Comparison of ENCODE assay signal across 18 cellular contexts in genomic region chr22:21725956-21726649, GRCh38.
"Had no signal": no experiment of that assay in that cellular context is flagged by ENCODE, and none has a peak within 500 bp of the region (broad histone marks: within the 10 kb centered on the region; RNA-seq: fewer than 3 reads in every experiment).

No MANE protein-coding gene starts in this region.

- H3K27me3 Mint-ChIP-seq: activated B cell treated with CpG ODN at 0.5 μM for 24 hours; activated CD4-positive, alpha-beta memory T cell treated with anti-CD3 and anti-CD28 coated beads for 36 hours; activated naive CD8-positive, alpha-beta T cell treated with anti-CD3 and anti-CD28 coated beads for 36 hours; dendritic cell treated with granulocyte-macrophage colony-stimulating factor and Interleukin-4, amounts not matched to agents 40 ng/mL and 50 ng/mL, for 4 days; type B pancreatic cell had no signal

- H3K36me3 ChIP-seq: prostate gland, right atrium auricular region had no signal

- H3K27ac Mint-ChIP-seq: activated B cell treated with CpG ODN at 0.5 μM for 24 hours; activated CD4-positive, alpha-beta memory T cell treated with anti-CD3 and anti-CD28 coated beads for 36 hours; activated naive CD8-positive, alpha-beta T cell treated with anti-CD3 and anti-CD28 coated beads for 36 hours; activated T-helper 1 cell treated with anti-CD3 and anti-CD28 coated beads, Interleukin-12 subunit alpha, Interleukin-12 subunit beta, Interleukin-2, Interleukin-4 antibody, amounts not matched to agents 30 ng/mL and 10 ng/mL and 1 ng/mL, durations not matched to agents 14 hours and 24 hours and 36 hours; dendritic cell treated with granulocyte-macrophage colony-stimulating factor and Interleukin-4, amounts not matched to agents 40 ng/mL and 50 ng/mL, for 4 days; mesothelial cell of epicardium; T-helper 2 cell treated with Interferon-gamma antibody and Interleukin-4, amounts not matched to agents 5 μg/mL and 100 μg/mL, for 36 hours had no signal

- H3K9me3 ChIP-seq: prostate gland, right atrium auricular region, stomach, testis had no signal

- H3K27me3 ChIP-seq: right atrium auricular region, stomach, testis had no signal

- H3K4me3 Mint-ChIP-seq: activated B cell treated with CpG ODN at 0.5 μM for 24 hours; activated CD4-positive, alpha-beta memory T cell treated with anti-CD3 and anti-CD28 coated beads for 36 hours; activated naive CD8-positive, alpha-beta T cell treated with anti-CD3 and anti-CD28 coated beads for 36 hours; activated T-helper 1 cell treated with anti-CD3 and anti-CD28 coated beads, Interleukin-12 subunit alpha, Interleukin-12 subunit beta, Interleukin-2, Interleukin-4 antibody, amounts not matched to agents 30 ng/mL and 10 ng/mL and 1 ng/mL, durations not matched to agents 14 hours and 24 hours and 36 hours; dendritic cell treated with granulocyte-macrophage colony-stimulating factor and Interleukin-4, amounts not matched to agents 40 ng/mL and 50 ng/mL, for 4 days; mesothelial cell of epicardium; T-helper 2 cell treated with Interferon-gamma antibody and Interleukin-4, amounts not matched to agents 5 μg/mL and 100 μg/mL, for 36 hours; type B pancreatic cell had no signal

- H3K27ac ChIP-seq: prostate gland, right atrium auricular region, stomach, testis had no signal

- ATAC-seq: left cardiac atrium had no signal

- H3K4me1 ChIP-seq: prostate gland, right atrium auricular region, stomach, testis had no signal

- H3K4me1 Mint-ChIP-seq: mesothelial cell of epicardium had no signal

- DNase-seq: activated B cell treated with CpG ODN at 0.5 μM for 24 hours; activated CD4-positive, alpha-beta T cell treated with anti-CD3 and anti-CD28 coated beads for 4 hours; activated T-cell treated with anti-CD3 and anti-CD28 coated beads for 4 hours; amniotic stem cell; effector CD8-positive, alpha-beta T cell; left cardiac atrium; stomach; testis had no signal

- H3K36me3 Mint-ChIP-seq: activated CD4-positive, alpha-beta memory T cell treated with anti-CD3 and anti-CD28 coated beads for 36 hours; activated naive CD8-positive, alpha-beta T cell treated with anti-CD3 and anti-CD28 coated beads for 36 hours had no signal

- H3K4me3 ChIP-seq: lung, prostate gland, right atrium auricular region, stomach, testis had no signal
